ENCODE assay signal across 32 cellular contexts in genomic region chr9:15239816-15240215, GRCh38.
DNase-seq lines count a peak whose midpoint lies in the region; TF ChIP-seq lines count a peak whose summit lies in the region.
"Had no signal": no experiment of that assay in that cellular context is flagged by ENCODE, and none has a peak within 500 bp of the region (broad histone marks: within the 10 kb centered on the region; RNA-seq: fewer than 3 reads in every experiment).

No MANE protein-coding gene starts in this region.

- POLR2A ChIA-PET in MCF 10A (lab: Yijun Ruan, JAX): interaction anchor here (1.2 to 1.4 kb wide), 2 partner anchors 11 to 68 kb away, joined by 3 to 4 read pairs; no protein-coding TSS in a partner anchor

- CTCF ChIA-PET in MCF 10A (lab: Yijun Ruan, JAX): interaction anchor here (0.6 to 2.6 kb wide), 6 partner anchors 13 to 1144 kb away, joined by 3 to 6 read pairs (median 3); no protein-coding TSS in a partner anchor

- peak overlapping the region; percentile 40 for H3K9ac ChIP-seq in adipocyte (ENCODE audit: low read length)
- H3K9ac ChIP-seq: SK-N-SH had no signal

- H3K4me1 Mint-ChIP-seq in MCF 10A (ENCODE audit: insufficient read depth, unreplicated experiment): no peaks in the 10 kb centered on the region

- H3K27ac ChIP-seq in uterus: peak overlapping the region; percentile 48 to 55
- H3K27ac ChIP-seq: cardiac muscle cell, testis had no signal

- H3K27me3 ChIP-seq in adipocyte (replicated peaks; ENCODE audit: control insufficient read depth, insufficient read depth, low read length) (no peaks in the 10 kb centered on the region), uterus (no peaks in the 10 kb centered on the region)
- H3K27me3 ChIP-seq: cardiac muscle cell, testis had no signal

- no peak overlapping the region for H3K4me3 ChIP-seq in adipocyte (ENCODE audit: low read length)
- H3K4me3 ChIP-seq in fibroblast of mammary gland (ENCODE audit: control insufficient read depth, low read depth, low read length): no peak overlapping the region
- no peak overlapping the region for H3K4me3 ChIP-seq in uterus
- H3K4me3 ChIP-seq: cardiac muscle cell, testis had no signal

- H3K27me3 Mint-ChIP-seq in MCF 10A (ENCODE audit: insufficient read depth, unreplicated experiment): no peaks in the 10 kb centered on the region
- H3K27me3 Mint-ChIP-seq: activated CD4-positive, alpha-beta memory T cell treated with anti-CD3 and anti-CD28 coated beads for 36 hours; activated naive CD4-positive, alpha-beta T cell treated with anti-CD3 and anti-CD28 coated beads, Interleukin-2, amount 10 ng/mL, durations not matched to agents 7 days and 5 days; IgD-negative memory B cell; T-helper 17 cell had no signal

- H3K4me3 Mint-ChIP-seq in MCF 10A (ENCODE audit: unreplicated experiment): no peak overlapping the region
- H3K4me3 Mint-ChIP-seq: activated CD4-positive, alpha-beta memory T cell treated with anti-CD3 and anti-CD28 coated beads for 36 hours; activated naive CD4-positive, alpha-beta T cell treated with anti-CD3 and anti-CD28 coated beads, Interleukin-2, amount 10 ng/mL, durations not matched to agents 7 days and 5 days; activated T-helper 1 cell treated with anti-CD3 and anti-CD28 coated beads, Interleukin-12 subunit alpha, Interleukin-12 subunit beta, Interleukin-2, Interleukin-4 antibody, amounts not matched to agents 30 ng/mL and 10 ng/mL and 1 ng/mL, durations not matched to agents 14 hours and 24 hours and 36 hours; CD8-positive, alpha-beta T cell; endodermal cell; HFFc6; neural crest cell; T-helper 17 cell had no signal

- DNase-seq in adipocyte (ENCODE audit: low read depth) (peak; percentile 17), fibroblast of mammary gland (ENCODE audit: low read depth) (peak; percentile 66), medulla oblongata (ENCODE audit: extremely low spot score) (peak; percentile 4), uterus (no peak), NCI-H146 (lab: John Stamatoyannopoulos, UW) (no peak), inferior parietal cortex (ENCODE audit: extremely low spot score) (no peak), NCI-H2171 treated with DMSO at 0.1 percent for 48 hours (lab: John Stamatoyannopoulos, UW) (no peak), MCF 10A (ENCODE audit: unreplicated experiment) (no peak)
- DNase-seq: activated CD4-positive, alpha-beta memory T cell treated with anti-CD3 and anti-CD28 coated beads for 36 hours; activated CD4-positive, CD25-positive, alpha-beta regulatory T cell treated with anti-CD3 and anti-CD28 coated beads, Interleukin-2, amount 50 U/mL, for 72 hours; activated CD8-positive, alpha-beta memory T cell treated with anti-CD3 and anti-CD28 coated beads, Interleukin-2, amount 50 U/mL, for 4 hours; activated naive CD4-positive, alpha-beta T cell treated with anti-CD3 and anti-CD28 coated beads, Interleukin-2, amount 10 ng/mL, durations not matched to agents 7 days and 5 days; CD8-positive, alpha-beta T cell; EL; endodermal cell; glutamatergic neuron; HFFc6; mammary epithelial cell; NCI-H1092 treated with DMSO at 0.1 percent for 48 hours; NCI-H1930; NCI-H446; posterior cingulate gyrus; RPMI8226; SK-N-SH; stimulated activated CD4-positive, alpha-beta T cell treated with anti-CD3 and anti-CD28 coated beads, Interleukin-15, amount 100 ng/mL, for 24 hours; stimulated activated naive CD4-positive, alpha-beta T cell; T-helper 17 cell; testis had no signal

- intact Hi-C loops in uterus (cut with DNase I; ENCODE audit: low total_unique reads): no loop called here
- intact Hi-C loops in MCF 10A (cut with micrococcal nuclease): no loop called here

- no peaks in the 10 kb centered on the region for H3K36me3 ChIP-seq in adipocyte (ENCODE audit: control insufficient read depth, insufficient read depth, low read length, severe bottlenecking)
- H3K36me3 ChIP-seq in uterus: no peaks in the 10 kb centered on the region
- H3K36me3 ChIP-seq: cardiac muscle cell had no signal

- peaks cover 16% of the 10 kb centered on the region for H3K36me3 Mint-ChIP-seq in MCF 10A (ENCODE audit: insufficient read depth, unreplicated experiment)
- H3K36me3 Mint-ChIP-seq: IgD-negative memory B cell had no signal

- no peak overlapping the region for H3K27ac Mint-ChIP-seq in MCF 10A (ENCODE audit: low read depth, unreplicated experiment)
- H3K27ac Mint-ChIP-seq: activated CD4-positive, alpha-beta memory T cell treated with anti-CD3 and anti-CD28 coated beads for 36 hours; activated naive CD4-positive, alpha-beta T cell treated with anti-CD3 and anti-CD28 coated beads, Interleukin-2, amount 10 ng/mL, durations not matched to agents 7 days and 5 days; activated T-helper 1 cell treated with anti-CD3 and anti-CD28 coated beads, Interleukin-12 subunit alpha, Interleukin-12 subunit beta, Interleukin-2, Interleukin-4 antibody, amounts not matched to agents 30 ng/mL and 10 ng/mL and 1 ng/mL, durations not matched to agents 14 hours and 24 hours and 36 hours; CD8-positive, alpha-beta T cell; endodermal cell; HFFc6; IgD-negative memory B cell; T-helper 17 cell had no signal

- peaks cover 3% of the 10 kb centered on the region for H3K9me3 ChIP-seq in adipocyte (ENCODE audit: control insufficient read depth, low read length)
- no peaks in the 10 kb centered on the region for H3K9me3 ChIP-seq in uterus
- H3K9me3 ChIP-seq: testis had no signal

- peaks cover 30% of the 10 kb centered on the region for H3K9me3 Mint-ChIP-seq in MCF 10A (ENCODE audit: unreplicated experiment)

- TF ChIP-seq CTCF in fibroblast of mammary gland (conservative IDR thresholded peaks at IDR 0.05; ENCODE audit: control insufficient read depth, insufficient read depth, low read depth, low read length): no peak
- TF ChIP-seq CTCF in uterus (IDR thresholded peaks at IDR 0.05): no peak
- TF ChIP-seq CTCF in MCF 10A (IDR thresholded peaks at IDR 0.05; ENCODE audit: unreplicated experiment): no peak

- TF ChIP-seq POLR2A in uterus (IDR thresholded peaks at IDR 0.05): no peak

- BruUV-seq in MCF 10A (replicated peaks; lab: Mats Ljungman, UMichigan): no TSS peak

- peaks cover 41% of the 10 kb centered on the region for H3K4me1 ChIP-seq in adipocyte (ENCODE audit: control insufficient read depth, insufficient read depth, low read length)
- peaks cover 0 to 3% of the 10 kb centered on the region in 2 donors for H3K4me1 ChIP-seq in uterus
- H3K4me1 ChIP-seq: testis had no signal

Comparison
In these comparisons a context has a peak if more than half of its experiments do, and no peak if none do; other contexts are left out.
1. DNase-seq: peak in adipocyte (single experiment), fibroblast of mammary gland (single experiment) and medulla oblongata (single experiment); none in uterus (0 of 2), NCI-H146 (single experiment), inferior parietal cortex (single experiment), NCI-H2171 treated with DMSO at 0.1 percent for 48 hours (single experiment) and MCF 10A (single experiment).